In genomic region chr4:23889368-23889767, GRCh38 we compare ENCODE assay signal across 9 cellular contexts. TPM values are rescaled to one million over a fixed set of nuclear protein-coding genes. Genes with fewer than 3 reads are reported as not detected.
DNase-seq lines count a peak whose midpoint lies in the region; ATAC-seq and TF ChIP-seq lines count a peak whose summit lies in the region.
"Had no signal": no experiment of that assay in that cellular context is flagged by ENCODE, and none has a peak within 500 bp of the region (broad histone marks: within the 10 kb centered on the region; RNA-seq: fewer than 3 reads in every experiment).

No MANE protein-coding gene starts in this region.

- TF ChIP-seq POLR2A in body of pancreas (IDR thresholded peaks at IDR 0.05) (no peak), stomach (IDR thresholded peaks at IDR 0.05) (no peak)

- TF ChIP-seq RAD21 in liver (IDR thresholded peaks at IDR 0.05) = no peak

- H3K36me3 ChIP-seq in H7 (replicated peaks; ENCODE audit: control insufficient read depth, insufficient read depth, low read length) (no peaks in the 10 kb centered on the region), body of pancreas (replicated peaks in 1 of 2; ENCODE audit: insufficient read depth in 1 of 2, low read depth in 2 of 2) (no peaks in the 10 kb centered on the region), liver (ENCODE audit: control insufficient read depth in 4 of 4, insufficient read depth in 3 of 4, low read depth in 1 of 4, low read length in 3 of 4) (no peaks in the 10 kb centered on the region), stomach (no peaks in the 10 kb centered on the region)

- TF ChIP-seq CTCF in body of pancreas (IDR thresholded peaks at IDR 0.05) (no peak), liver (IDR thresholded peaks at IDR 0.05; ENCODE audit: low read depth, low read length, missing input control) (no peak), stomach (IDR thresholded peaks at IDR 0.05) (no peak)

- H3K27me3 ChIP-seq in H7 (ENCODE audit: control insufficient read depth, insufficient read depth, low read length) (peaks cover 10% of the 10 kb centered on the region; the same call in 1 of the 2 replicates), body of pancreas (no peaks in the 10 kb centered on the region), liver (ENCODE audit: control insufficient read depth in 4 of 4, insufficient read depth in 4 of 4, low read length in 3 of 4) (no peaks in the 10 kb centered on the region), stomach (no peaks in the 10 kb centered on the region)

- peak overlapping the region; percentile 86 to 99 for H3K9ac ChIP-seq in liver (ENCODE audit: low read depth in 1 of 2, low read length in 2 of 2)

- no peak for TF ChIP-seq EP300 in stomach (IDR thresholded peaks at IDR 0.05)

- H3K27ac ChIP-seq in body of pancreas = peak overlapping the region; percentile 11 to 84 (median 64)
- peak overlapping the region; percentile 88 to 91 for H3K27ac ChIP-seq in liver (ENCODE audit: low read depth in 1 of 2, low read length in 2 of 2)
- H3K27ac ChIP-seq in stomach = peak overlapping the region; percentile 75 to 80 (median 77)

- DNase-seq in H7 = no peak
- no peak for DNase-seq in body of pancreas
- DNase-seq in stomach = no peak
- DNase-seq in NCI-H1694 (lab: John Stamatoyannopoulos, UW) = no peak
- no peak for DNase-seq in cerebellum (ENCODE audit: low spot score)
- DNase-seq in NCI-H1092 (lab: John Stamatoyannopoulos, UW) = no peak
- no peak for DNase-seq in NCI-H1092 treated with DMSO at 0.1 percent for 48 hours (lab: John Stamatoyannopoulos, UW)

- H3K4me3 ChIP-seq in H7 (ENCODE audit: insufficient read depth, low read depth, low read length) (peak overlapping the region; percentile 24), body of pancreas (peak overlapping the region in 1 of 2 donors; percentile 3), liver (ENCODE audit: low read depth in 1 of 3, low read length in 3 of 3) (peak overlapping the region; percentile 48 to 81 (median 80)), stomach (peak overlapping the region; percentile 46 to 52 (median 52))
- H3K4me3 ChIP-seq: K562 had no signal

- H3K4me1 ChIP-seq in body of pancreas (peaks cover 16% of the 10 kb centered on the region), liver (ENCODE audit: control insufficient read depth in 4 of 4, insufficient read depth in 4 of 4, low read length in 3 of 4) (peaks cover 3 to 25% (median 12%) of the 10 kb centered on the region in 4 donors), stomach (peaks cover 4 to 36% (median 18%) of the 10 kb centered on the region in 4 donors)

- 1% methylated on average over 3 of the region's 3 CpGs for WGBS in body of pancreas, 2 donors
- WGBS in liver = 4% methylated on average over 3 of the region's 3 CpGs
- WGBS in stomach, 5 donors = 1 to 6% (median 3%) methylated on average over 3 of the region's 3 CpGs

- ATAC-seq in body of pancreas = no peak

- intact Hi-C loops in body of pancreas (cut with DNase I) = no loop called here
- intact Hi-C loops in stomach (cut with DNase I; ENCODE audit: low total_unique reads) = no loop called here

- H3K9me3 ChIP-seq in body of pancreas (no peaks in the 10 kb centered on the region), liver (ENCODE audit: control insufficient read depth in 4 of 4, low read length in 3 of 4) (no peaks in the 10 kb centered on the region), stomach (no peaks in the 10 kb centered on the region)

TF ChIP-seq in liver, 16 proteins besides CTCF, POLR2A, EP300 and RAD21:
- TF ChIP-seq FOXA2 (IDR thresholded peaks at IDR 0.05) = no peak
- TF ChIP-seq, protein P1, sequence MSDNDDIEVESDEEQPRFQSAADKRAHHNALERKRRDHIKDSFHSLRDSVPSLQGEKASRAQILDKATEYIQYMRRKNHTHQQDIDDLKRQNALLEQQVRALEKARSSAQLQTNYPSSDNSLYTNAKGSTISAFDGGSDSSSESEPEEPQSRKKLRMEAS (IDR thresholded peaks at IDR 0.05) = peak; percentile 3

RNA-seq across cellular contexts. Expression of gene PPARGC1A, which starts 0.5 kb away (rescaled TPM):
- 1.1 and 2.0 TPM in 2 replicates for total RNA-seq in H7 (2014; rRNA removed; shearing (Covaris generic))
- total RNA-seq in body of pancreas = 10 to 100 TPM in 1 of 2 donors, 1 to 10 TPM in 1; 8.0 to 44.8 TPM
- 10 to 100 TPM in 1 of 2 donors, 1 to 10 TPM in 1; 7.7 to 34.6 TPM for total RNA-seq in liver
- 10 to 100 TPM; 13.5 to 19.0 TPM for polyA plus RNA-seq in liver
- 100 to 1,000 TPM in 1 of 5 donors, 10 to 100 TPM in 4; 11.0 to 230 (median 32.1) TPM for total RNA-seq in stomach
- 1 to 10 TPM; 2.0 to 3.2 (median 2.9) TPM for polyA plus RNA-seq in stomach
- total RNA-seq in cerebellum = 14.3 TPM
- polyA plus RNA-seq: K562 had no signal
